1 cellular context compared by ENCODE assay signal in the genomic region with DNA sequence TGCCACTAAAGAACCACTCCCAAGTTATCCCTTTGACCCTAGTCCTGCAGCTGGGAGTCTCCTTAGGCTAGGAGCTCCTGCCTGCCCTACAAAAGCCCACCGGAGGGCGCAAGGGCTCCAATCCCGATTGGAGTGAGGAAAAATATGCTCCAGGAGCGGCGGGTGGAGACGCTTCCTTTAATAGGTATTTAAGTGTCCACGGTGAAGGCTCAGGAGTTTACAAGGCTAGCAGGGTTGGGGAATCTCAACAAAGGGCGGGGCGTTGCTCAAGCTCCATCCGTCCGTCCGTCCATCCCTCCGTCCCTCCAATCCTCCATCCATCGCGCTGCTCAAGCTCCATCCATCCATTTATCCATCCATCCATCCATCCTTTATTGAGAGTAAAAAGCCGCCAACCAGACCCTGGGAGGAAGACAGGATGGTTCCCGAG.
A peak's percentile ranks its signal among the peaks of the same experiment; 100 is the strongest.
TF ChIP-seq lines count a peak whose summit lies in the region.

No MANE protein-coding gene starts in this region.

TF ChIP-seq in HepG2, 621 proteins besides CTCF, POLR2A, EP300 and RAD21 (continued from another document and continues in another):
- TF ChIP-seq, protein P1, sequence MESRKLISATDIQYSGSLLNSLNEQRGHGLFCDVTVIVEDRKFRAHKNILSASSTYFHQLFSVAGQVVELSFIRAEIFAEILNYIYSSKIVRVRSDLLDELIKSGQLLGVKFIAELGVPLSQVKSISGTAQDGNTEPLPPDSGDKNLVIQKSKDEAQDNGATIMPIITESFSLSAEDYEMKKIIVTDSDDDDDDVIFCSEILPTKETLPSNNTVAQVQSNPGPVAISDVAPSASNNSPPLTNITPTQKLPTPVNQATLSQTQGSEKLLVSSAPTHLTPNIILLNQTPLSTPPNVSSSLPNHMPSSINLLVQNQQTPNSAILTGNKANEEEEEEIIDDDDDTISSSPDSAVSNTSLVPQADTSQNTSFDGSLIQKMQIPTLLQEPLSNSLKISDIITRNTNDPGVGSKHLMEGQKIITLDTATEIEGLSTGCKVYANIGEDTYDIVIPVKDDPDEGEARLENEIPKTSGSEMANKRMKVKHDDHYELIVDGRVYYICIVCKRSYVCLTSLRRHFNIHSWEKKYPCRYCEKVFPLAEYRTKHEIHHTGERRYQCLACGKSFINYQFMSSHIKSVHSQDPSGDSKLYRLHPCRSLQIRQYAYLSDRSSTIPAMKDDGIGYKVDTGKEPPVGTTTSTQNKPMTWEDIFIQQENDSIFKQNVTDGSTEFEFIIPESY (CRISPR knock-in tag; IDR thresholded peaks at IDR 0.05) = 0 out of 2 replicates have a peak, but pooled peaks have one; percentile 6
- TF ChIP-seq, protein P2, sequence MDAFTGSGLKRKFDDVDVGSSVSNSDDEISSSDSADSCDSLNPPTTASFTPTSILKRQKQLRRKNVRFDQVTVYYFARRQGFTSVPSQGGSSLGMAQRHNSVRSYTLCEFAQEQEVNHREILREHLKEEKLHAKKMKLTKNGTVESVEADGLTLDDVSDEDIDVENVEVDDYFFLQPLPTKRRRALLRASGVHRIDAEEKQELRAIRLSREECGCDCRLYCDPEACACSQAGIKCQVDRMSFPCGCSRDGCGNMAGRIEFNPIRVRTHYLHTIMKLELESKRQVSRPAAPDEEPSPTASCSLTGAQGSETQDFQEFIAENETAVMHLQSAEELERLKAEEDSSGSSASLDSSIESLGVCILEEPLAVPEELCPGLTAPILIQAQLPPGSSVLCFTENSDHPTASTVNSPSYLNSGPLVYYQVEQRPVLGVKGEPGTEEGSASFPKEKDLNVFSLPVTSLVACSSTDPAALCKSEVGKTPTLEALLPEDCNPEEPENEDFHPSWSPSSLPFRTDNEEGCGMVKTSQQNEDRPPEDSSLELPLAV (CRISPR knock-in tag; conservative IDR thresholded peaks at IDR 0.05; ENCODE audit: low read depth) = no peak
- TF ChIP-seq TAF1 (CRISPR knock-in tag; IDR thresholded peaks at IDR 0.05) (no peak), ZNF510 (CRISPR knock-in tag; IDR thresholded peaks at IDR 0.05; ENCODE audit: low read depth) (0 out of 2 replicates have a peak, but pooled peaks have one; percentile 11), ZIK1 (CRISPR knock-in tag; IDR thresholded peaks at IDR 0.05; ENCODE audit: borderline replicate concordance, low read depth) (no peak), CCDC6 (CRISPR knock-in tag; IDR thresholded peaks at IDR 0.05) (no peak; the same call in 1 of the 2 replicates), RXRB (CRISPR knock-in tag; IDR thresholded peaks at IDR 0.05; ENCODE audit: borderline replicate concordance) (no peak), HNRNPUL1 (IDR thresholded peaks at IDR 0.05; ENCODE audit: low read depth, low read length) (no peak), FOXA1 (IDR thresholded peaks at IDR 0.05) (no peak), FOXA1 (CRISPR knock-in tag; IDR thresholded peaks at IDR 0.05) (no peak), REXO4 (CRISPR knock-in tag; IDR thresholded peaks at IDR 0.05; ENCODE audit: borderline replicate concordance) (no peak), ZFP36 (IDR thresholded peaks at IDR 0.05; ENCODE audit: borderline replicate concordance, low read depth, low read length, partially characterized antibody) (no peak), ZNF441 (CRISPR knock-in tag; IDR thresholded peaks at IDR 0.05; ENCODE audit: borderline replicate concordance) (no peak), TEAD2 (CRISPR knock-in tag; IDR thresholded peaks at IDR 0.05) (no peak), CBX5 (CRISPR knock-in tag; IDR thresholded peaks at IDR 0.05; ENCODE audit: borderline replicate concordance) (0 out of 2 replicates have a peak, but pooled peaks have one; percentile 19), KAT8 (CRISPR knock-in tag; IDR thresholded peaks at IDR 0.05) (no peak), SMAD3 (CRISPR knock-in tag; IDR thresholded peaks at IDR 0.05) (peak; percentile 17; the same call in 1 of the 2 replicates), MEF2D (CRISPR knock-in tag; IDR thresholded peaks at IDR 0.05) (no peak), ZNF253 (CRISPR knock-in tag; IDR thresholded peaks at IDR 0.05; ENCODE audit: borderline replicate concordance) (no peak), ZFP37 (CRISPR knock-in tag; IDR thresholded peaks at IDR 0.05; ENCODE audit: borderline replicate concordance) (no peak; the same call in 1 of the 2 replicates), ZNF251 (CRISPR knock-in tag; IDR thresholded peaks at IDR 0.05) (no peak), KDM5A (IDR thresholded peaks at IDR 0.05; ENCODE audit: borderline replicate concordance, low read length) (no peak), PLRG1 (conservative IDR thresholded peaks at IDR 0.05) (no peak), POLR2G (IDR thresholded peaks at IDR 0.05; ENCODE audit: low read depth, low read length) (no peak), ELF1 (CRISPR knock-in tag; IDR thresholded peaks at IDR 0.05) (no peak), SIN3B (IDR thresholded peaks at IDR 0.05; ENCODE audit: low read length) (no peak), RFX1 (IDR thresholded peaks at IDR 0.05) (no peak), ZNF879 (CRISPR knock-in tag; IDR thresholded peaks at IDR 0.05) (no peak), ZSCAN30 (CRISPR knock-in tag; IDR thresholded peaks at IDR 0.05) (no peak), SP140L (CRISPR knock-in tag; IDR thresholded peaks at IDR 0.05; ENCODE audit: borderline replicate concordance) (no peak), PTBP1 (IDR thresholded peaks at IDR 0.05; ENCODE audit: low read depth, low read length, poor library complexity, severe bottlenecking) (no peak), ZNF644 (CRISPR knock-in tag; IDR thresholded peaks at IDR 0.05; ENCODE audit: low read depth) (0 out of 2 replicates have a peak, but pooled peaks have one; percentile 8), SOX6 (IDR thresholded peaks at IDR 0.05) (no peak), SOX6 (CRISPR knock-in tag; IDR thresholded peaks at IDR 0.05) (no peak), MTA1 (CRISPR knock-in tag; IDR thresholded peaks at IDR 0.05; ENCODE audit: borderline replicate concordance) (no peak), HCFC1 (IDR thresholded peaks at IDR 0.05; ENCODE audit: low read depth, low read length) (no peak), NBN (conservative IDR thresholded peaks at IDR 0.05) (no peak), ZNF546 (CRISPR knock-in tag; conservative IDR thresholded peaks at IDR 0.05) (no peak), MEIS2 (CRISPR knock-in tag; IDR thresholded peaks at IDR 0.05) (no peak), ZNF431 (CRISPR knock-in tag; IDR thresholded peaks at IDR 0.05; ENCODE audit: borderline replicate concordance, low read depth) (0 out of 2 replicates have a peak, but pooled peaks have one; percentile 5), NFYB (CRISPR knock-in tag; IDR thresholded peaks at IDR 0.05) (no peak)
- TF ChIP-seq, protein P3, sequence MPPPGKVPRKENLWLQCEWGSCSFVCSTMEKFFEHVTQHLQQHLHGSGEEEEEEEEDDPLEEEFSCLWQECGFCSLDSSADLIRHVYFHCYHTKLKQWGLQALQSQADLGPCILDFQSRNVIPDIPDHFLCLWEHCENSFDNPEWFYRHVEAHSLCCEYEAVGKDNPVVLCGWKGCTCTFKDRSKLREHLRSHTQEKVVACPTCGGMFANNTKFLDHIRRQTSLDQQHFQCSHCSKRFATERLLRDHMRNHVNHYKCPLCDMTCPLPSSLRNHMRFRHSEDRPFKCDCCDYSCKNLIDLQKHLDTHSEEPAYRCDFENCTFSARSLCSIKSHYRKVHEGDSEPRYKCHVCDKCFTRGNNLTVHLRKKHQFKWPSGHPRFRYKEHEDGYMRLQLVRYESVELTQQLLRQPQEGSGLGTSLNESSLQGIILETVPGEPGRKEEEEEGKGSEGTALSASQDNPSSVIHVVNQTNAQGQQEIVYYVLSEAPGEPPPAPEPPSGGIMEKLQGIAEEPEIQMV (CRISPR knock-in tag; IDR thresholded peaks at IDR 0.05; ENCODE audit: low read depth) = no peak; the same call in 1 of the 2 replicates
- TF ChIP-seq, protein P4, sequence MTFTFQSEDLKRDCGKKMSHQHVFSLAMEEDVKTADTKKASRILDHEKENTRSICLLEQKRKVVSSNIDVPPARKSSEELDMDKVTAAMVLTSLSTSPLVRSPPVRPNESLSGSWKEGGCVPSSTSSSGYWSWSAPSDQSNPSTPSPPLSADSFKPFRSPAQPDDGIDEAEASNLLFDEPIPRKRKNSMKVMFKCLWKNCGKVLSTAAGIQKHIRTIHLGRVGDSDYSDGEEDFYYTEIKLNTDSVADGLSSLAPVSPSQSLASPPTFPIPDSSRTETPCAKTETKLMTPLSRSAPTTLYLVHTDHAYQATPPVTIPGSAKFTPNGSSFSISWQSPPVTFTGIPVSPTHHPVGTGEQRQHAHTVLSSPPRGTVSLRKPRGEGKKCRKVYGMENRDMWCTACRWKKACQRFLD (CRISPR knock-in tag; IDR thresholded peaks at IDR 0.05; ENCODE audit: borderline replicate concordance) = no peak
- TF ChIP-seq, protein P5, sequence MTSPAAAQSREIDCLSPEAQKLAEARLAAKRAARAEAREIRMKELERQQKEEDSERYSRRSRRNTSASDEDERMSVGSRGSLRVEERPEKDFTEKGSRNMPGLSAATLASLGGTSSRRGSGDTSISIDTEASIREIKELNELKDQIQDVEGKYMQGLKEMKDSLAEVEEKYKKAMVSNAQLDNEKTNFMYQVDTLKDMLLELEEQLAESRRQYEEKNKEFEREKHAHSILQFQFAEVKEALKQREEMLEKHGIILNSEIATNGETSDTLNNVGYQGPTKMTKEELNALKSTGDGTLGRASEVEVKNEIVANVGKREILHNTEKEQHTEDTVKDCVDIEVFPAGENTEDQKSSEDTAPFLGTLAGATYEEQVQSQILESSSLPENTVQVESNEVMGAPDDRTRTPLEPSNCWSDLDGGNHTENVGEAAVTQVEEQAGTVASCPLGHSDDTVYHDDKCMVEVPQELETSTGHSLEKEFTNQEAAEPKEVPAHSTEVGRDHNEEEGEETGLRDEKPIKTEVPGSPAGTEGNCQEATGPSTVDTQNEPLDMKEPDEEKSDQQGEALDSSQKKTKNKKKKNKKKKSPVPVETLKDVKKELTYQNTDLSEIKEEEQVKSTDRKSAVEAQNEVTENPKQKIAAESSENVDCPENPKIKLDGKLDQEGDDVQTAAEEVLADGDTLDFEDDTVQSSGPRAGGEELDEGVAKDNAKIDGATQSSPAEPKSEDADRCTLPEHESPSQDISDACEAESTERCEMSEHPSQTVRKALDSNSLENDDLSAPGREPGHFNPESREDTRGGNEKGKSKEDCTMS (CRISPR knock-in tag; conservative IDR thresholded peaks at IDR 0.05) = 0 out of 2 replicates have a peak, but pooled peaks have one; percentile 34
- TF ChIP-seq, protein P6, sequence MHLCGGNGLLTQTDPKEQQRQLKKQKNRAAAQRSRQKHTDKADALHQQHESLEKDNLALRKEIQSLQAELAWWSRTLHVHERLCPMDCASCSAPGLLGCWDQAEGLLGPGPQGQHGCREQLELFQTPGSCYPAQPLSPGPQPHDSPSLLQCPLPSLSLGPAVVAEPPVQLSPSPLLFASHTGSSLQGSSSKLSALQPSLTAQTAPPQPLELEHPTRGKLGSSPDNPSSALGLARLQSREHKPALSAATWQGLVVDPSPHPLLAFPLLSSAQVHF (CRISPR knock-in tag; IDR thresholded peaks at IDR 0.05) = no peak
- TF ChIP-seq, protein P7, sequence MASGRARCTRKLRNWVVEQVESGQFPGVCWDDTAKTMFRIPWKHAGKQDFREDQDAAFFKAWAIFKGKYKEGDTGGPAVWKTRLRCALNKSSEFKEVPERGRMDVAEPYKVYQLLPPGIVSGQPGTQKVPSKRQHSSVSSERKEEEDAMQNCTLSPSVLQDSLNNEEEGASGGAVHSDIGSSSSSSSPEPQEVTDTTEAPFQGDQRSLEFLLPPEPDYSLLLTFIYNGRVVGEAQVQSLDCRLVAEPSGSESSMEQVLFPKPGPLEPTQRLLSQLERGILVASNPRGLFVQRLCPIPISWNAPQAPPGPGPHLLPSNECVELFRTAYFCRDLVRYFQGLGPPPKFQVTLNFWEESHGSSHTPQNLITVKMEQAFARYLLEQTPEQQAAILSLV (CRISPR knock-in tag; IDR thresholded peaks at IDR 0.05; ENCODE audit: borderline replicate concordance) = no peak
- TF ChIP-seq, protein P8, sequence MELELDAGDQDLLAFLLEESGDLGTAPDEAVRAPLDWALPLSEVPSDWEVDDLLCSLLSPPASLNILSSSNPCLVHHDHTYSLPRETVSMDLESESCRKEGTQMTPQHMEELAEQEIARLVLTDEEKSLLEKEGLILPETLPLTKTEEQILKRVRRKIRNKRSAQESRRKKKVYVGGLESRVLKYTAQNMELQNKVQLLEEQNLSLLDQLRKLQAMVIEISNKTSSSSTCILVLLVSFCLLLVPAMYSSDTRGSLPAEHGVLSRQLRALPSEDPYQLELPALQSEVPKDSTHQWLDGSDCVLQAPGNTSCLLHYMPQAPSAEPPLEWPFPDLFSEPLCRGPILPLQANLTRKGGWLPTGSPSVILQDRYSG (CRISPR knock-in tag; IDR thresholded peaks at IDR 0.05) = no peak
- TF ChIP-seq, protein P9, sequence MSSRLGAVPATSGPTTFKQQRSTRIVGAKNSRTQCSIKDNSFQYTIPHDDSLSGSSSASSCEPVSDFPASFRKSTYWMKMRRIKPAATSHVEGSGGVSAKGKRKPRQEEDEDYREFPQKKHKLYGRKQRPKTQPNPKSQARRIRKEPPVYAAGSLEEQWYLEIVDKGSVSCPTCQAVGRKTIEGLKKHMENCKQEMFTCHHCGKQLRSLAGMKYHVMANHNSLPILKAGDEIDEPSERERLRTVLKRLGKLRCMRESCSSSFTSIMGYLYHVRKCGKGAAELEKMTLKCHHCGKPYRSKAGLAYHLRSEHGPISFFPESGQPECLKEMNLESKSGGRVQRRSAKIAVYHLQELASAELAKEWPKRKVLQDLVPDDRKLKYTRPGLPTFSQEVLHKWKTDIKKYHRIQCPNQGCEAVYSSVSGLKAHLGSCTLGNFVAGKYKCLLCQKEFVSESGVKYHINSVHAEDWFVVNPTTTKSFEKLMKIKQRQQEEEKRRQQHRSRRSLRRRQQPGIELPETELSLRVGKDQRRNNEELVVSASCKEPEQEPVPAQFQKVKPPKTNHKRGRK (CRISPR knock-in tag; IDR thresholded peaks at IDR 0.05) = no peak
- TF ChIP-seq, protein P10, sequence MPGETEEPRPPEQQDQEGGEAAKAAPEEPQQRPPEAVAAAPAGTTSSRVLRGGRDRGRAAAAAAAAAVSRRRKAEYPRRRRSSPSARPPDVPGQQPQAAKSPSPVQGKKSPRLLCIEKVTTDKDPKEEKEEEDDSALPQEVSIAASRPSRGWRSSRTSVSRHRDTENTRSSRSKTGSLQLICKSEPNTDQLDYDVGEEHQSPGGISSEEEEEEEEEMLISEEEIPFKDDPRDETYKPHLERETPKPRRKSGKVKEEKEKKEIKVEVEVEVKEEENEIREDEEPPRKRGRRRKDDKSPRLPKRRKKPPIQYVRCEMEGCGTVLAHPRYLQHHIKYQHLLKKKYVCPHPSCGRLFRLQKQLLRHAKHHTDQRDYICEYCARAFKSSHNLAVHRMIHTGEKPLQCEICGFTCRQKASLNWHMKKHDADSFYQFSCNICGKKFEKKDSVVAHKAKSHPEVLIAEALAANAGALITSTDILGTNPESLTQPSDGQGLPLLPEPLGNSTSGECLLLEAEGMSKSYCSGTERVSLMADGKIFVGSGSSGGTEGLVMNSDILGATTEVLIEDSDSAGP (CRISPR knock-in tag; IDR thresholded peaks at IDR 0.05; ENCODE audit: borderline replicate concordance) = no peak
